In the genomic region with DNA sequence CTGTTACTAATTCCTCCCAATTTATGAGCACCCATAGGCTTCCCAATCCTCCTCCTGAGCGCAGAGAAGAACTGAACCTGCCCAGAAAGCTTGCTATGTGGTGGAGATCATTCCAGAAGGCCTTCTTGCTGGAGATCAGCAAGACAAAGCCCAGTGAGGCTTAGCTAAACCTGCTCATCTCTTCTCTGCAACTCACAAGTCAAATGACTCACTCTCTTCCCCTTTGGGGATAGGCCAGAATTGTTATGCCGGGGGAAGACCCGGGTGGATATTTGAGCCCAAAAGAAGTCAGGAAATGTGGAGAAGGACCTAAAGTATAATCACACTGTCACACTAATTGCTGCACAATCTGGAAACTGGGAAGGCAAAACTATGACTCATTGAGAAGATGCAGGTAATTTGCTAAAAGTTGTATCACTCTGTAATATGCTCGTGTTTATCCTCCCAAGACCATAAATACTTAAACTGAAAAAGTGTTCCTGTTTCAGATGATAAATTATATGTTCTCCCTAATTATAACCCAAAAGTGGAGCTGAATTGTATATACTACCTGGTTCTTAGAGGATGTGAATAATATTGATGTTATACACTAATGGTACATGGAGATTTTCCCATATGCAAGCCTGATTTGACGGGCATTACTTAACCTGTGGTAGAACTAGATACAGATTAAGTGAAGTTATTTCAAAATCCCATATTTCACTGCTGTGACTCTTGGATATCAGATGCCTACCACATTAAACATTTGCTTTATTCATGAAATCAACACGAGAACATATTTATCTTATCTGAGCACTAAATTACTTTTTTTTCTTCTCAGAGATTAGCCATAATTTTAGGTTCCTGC, we compare ENCODE assay signal across 16 cellular contexts. TPM values are rescaled to one million over a fixed set of nuclear protein-coding genes. Genes with fewer than 3 reads are reported as not detected.
DNase-seq lines count a peak whose midpoint lies in the region; ATAC-seq and TF ChIP-seq lines count a peak whose summit lies in the region.
"Had no signal": no experiment of that assay in that cellular context is flagged by ENCODE, and none has a peak within 500 bp of the region (broad histone marks: within the 10 kb centered on the region; RNA-seq: fewer than 3 reads in every experiment).

No MANE protein-coding gene starts in this region.

- no peak for ATAC-seq in GM19463 (IDR thresholded peaks at IDR 0.05; ENCODE audit: unreplicated experiment)

- WGBS in HUES64: 90% methylated on average over 3 of the region's 6 CpGs

- peaks cover 24% of the 10 kb centered on the region for H3K4me1 ChIP-seq in HUES64 (ENCODE audit: insufficient read depth, low read length)
- H3K4me1 ChIP-seq: parathyroid adenoma, stomach had no signal

- H3K36me3 ChIP-seq in HUES64 (ENCODE audit: insufficient read depth, low read length): peaks cover 2% of the 10 kb centered on the region; the same call in 1 of the 2 replicates
- H3K36me3 ChIP-seq: stomach had no signal

- no peaks in the 10 kb centered on the region for H3K27me3 ChIP-seq in HUES64 (ENCODE audit: insufficient read depth, low read length)
- H3K27me3 ChIP-seq: stomach had no signal

- H3K4me3 ChIP-seq in HUES64 (ENCODE audit: low read length): no peak overlapping the region
- no peak overlapping the region for H3K4me3 ChIP-seq in cardiac fibroblast (replicated peaks in 1 of 2; ENCODE audit: low read depth in 2 of 2, low read length in 2 of 2)
- H3K4me3 ChIP-seq: stomach had no signal

- H3K4me3 Mint-ChIP-seq in endothelial cell (ENCODE audit: unreplicated experiment): no peak overlapping the region

- H3K27ac ChIP-seq in HUES64 (ENCODE audit: low read depth, low read length) (peak overlapping the region; percentile 7; the same call in 1 of the 2 replicates), RWPE1 (no peak overlapping the region)
- H3K27ac ChIP-seq: parathyroid adenoma, stomach had no signal

- peaks cover 24% of the 10 kb centered on the region for H3K4me1 Mint-ChIP-seq in endothelial cell (ENCODE audit: unreplicated experiment)

- no peaks in the 10 kb centered on the region for H3K9me3 Mint-ChIP-seq in endothelial cell (ENCODE audit: unreplicated experiment)

- no peak overlapping the region for H3K27ac Mint-ChIP-seq in endothelial cell (ENCODE audit: unreplicated experiment)

- CTCF ChIA-PET in RWPE1 (lab: Yijun Ruan, JAX): no interaction called here

- POLR2A ChIA-PET in RWPE1 (lab: Yijun Ruan, JAX; ENCODE audit: low non-redundant PET): no interaction called here

- H3K27me3 Mint-ChIP-seq in endothelial cell (ENCODE audit: unreplicated experiment): no peaks in the 10 kb centered on the region

- no peak overlapping the region for H3K9ac ChIP-seq in HUES64 (ENCODE audit: low read depth, low read length)
- H3K9ac ChIP-seq: parathyroid adenoma had no signal

- TF ChIP-seq CTCF in cardiac fibroblast (IDR thresholded peaks at IDR 0.05; ENCODE audit: low read depth, low read length) (no peak), RWPE1 (conservative IDR thresholded peaks at IDR 0.05; ENCODE audit: low read depth) (no peak), endothelial cell (IDR thresholded peaks at IDR 0.05; ENCODE audit: unreplicated experiment) (no peak)

- peak; percentile 48 for DNase-seq in DMS53 (lab: John Stamatoyannopoulos, UW)
- peak; percentile 63 to 69 for DNase-seq in cardiac fibroblast (ENCODE audit: low read depth in 2 of 2)
- peak; percentile 88 for DNase-seq in islet precursor cell
- no peak for DNase-seq in RWPE1 (ENCODE audit: low spot score)
- DNase-seq in activated CD4-positive, alpha-beta T cell treated with anti-CD3 and anti-CD28 coated beads, Interleukin-2, amount 50 U/mL, for 4 hours: no peak
- DNase-seq in endothelial cell (ENCODE audit: low spot score): no peak
- DNase-seq: activated CD4-positive, CD25-positive, alpha-beta regulatory T cell; activated naive CD4-positive, alpha-beta T cell treated with Interleukin-2 at 50 U/mL for 16 hours; DMS79 treated with DMSO at 0.1 percent for 48 hours; left cardiac atrium; stomach; T-helper 1 cell had no signal

- H3K36me3 Mint-ChIP-seq in endothelial cell (ENCODE audit: low read depth, unreplicated experiment): no peaks in the 10 kb centered on the region

- H3K9me3 ChIP-seq in HUES64 (ENCODE audit: insufficient read depth, low read depth, low read length): no peaks in the 10 kb centered on the region
- H3K9me3 ChIP-seq: stomach had no signal

RNA-seq across cellular contexts. Expression of a gene that starts 6.4 kb away (rescaled TPM):
- 8.3 TPM for polyA plus RNA-seq in HUES64 (2013, experiment 1 of 2)
- polyA plus RNA-seq in HUES64 (2013, experiment 2 of 2): 10.8 TPM
- 1.7 TPM for total RNA-seq in endothelial cell (ENCODE audit: unreplicated experiment)
- polyA plus RNA-seq: BJ had no signal

Comparison
In these comparisons a context has a peak if more than half of its experiments do, and no peak if none do; other contexts are left out.
1. DNase-seq: peak in DMS53 (single experiment), cardiac fibroblast (2 of 2) and islet precursor cell (single experiment); none in RWPE1 (single experiment), activated CD4-positive, alpha-beta T cell treated with anti-CD3 and anti-CD28 coated beads, Interleukin-2, amount 50 U/mL, for 4 hours (0 of 2) and endothelial cell (single experiment).